Comparison of ENCODE assay signal across 6 cellular contexts in the genomic region with DNA sequence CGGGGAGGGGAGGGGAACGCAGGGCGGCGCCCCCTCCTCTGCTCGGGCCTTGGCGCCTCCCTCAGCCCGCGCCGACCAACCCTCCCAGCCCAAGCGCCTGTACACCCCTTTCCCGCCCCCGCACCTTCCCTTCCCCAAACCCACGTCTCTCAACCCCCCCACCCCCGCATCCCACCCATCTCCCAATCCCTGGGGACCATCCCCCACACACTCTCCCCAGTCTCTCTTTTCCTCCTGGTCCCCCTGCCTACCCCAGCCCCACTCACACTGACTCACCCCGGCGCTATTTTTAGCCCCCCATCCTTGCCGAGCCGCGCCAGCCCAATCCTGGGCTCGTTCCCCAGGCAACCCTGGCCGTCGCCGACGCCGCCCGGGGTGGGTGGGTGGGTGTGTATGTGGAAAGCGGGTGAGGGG. TPM values are rescaled to one million over a fixed set of nuclear protein-coding genes. Genes with fewer than 3 reads are reported as not detected.
DNase-seq lines count a peak whose midpoint lies in the region; FAIRE-seq and TF ChIP-seq lines count a peak whose summit lies in the region.

No MANE protein-coding gene starts in this region.

- no peak overlapping the region for H4K5ac ChIP-seq in H1 (ENCODE audit: insufficient read length, low read depth, low read length)

- peak overlapping the region; percentile 81 to 96 for H3K4me2 ChIP-seq in H1 (ENCODE audit: insufficient read depth in 1 of 2, low read depth in 2 of 2, low read length in 2 of 2)

- no peak overlapping the region for H4K91ac ChIP-seq in H1 (replicated peaks; ENCODE audit: insufficient read length, low read length)

- peak overlapping the region; percentile 56 to 81 (median 74) for H3K4me3 ChIP-seq in H1 (ENCODE audit: extremely low read depth in 1 of 4, insufficient read depth in 2 of 4, low read depth in 3 of 4, low read length in 4 of 4)

- H2BK15ac ChIP-seq in H1 (ENCODE audit: low read length): no peak overlapping the region

- H3K27ac ChIP-seq in H1 (ENCODE audit: low read depth, low read length): no peak overlapping the region

- no peak for TF ChIP-seq CTCF in H1 (IDR thresholded peaks at IDR 0.05; ENCODE audit: control extremely low read depth in 1 of 3, insufficient read depth in 1 of 3, low read depth in 1 of 3, low read length in 3 of 3)
- TF ChIP-seq CTCF in progenitor cell of endocrine pancreas (IDR thresholded peaks at IDR 0.05; ENCODE audit: unreplicated experiment): no peak

- H4K20me1 ChIP-seq in H1 (replicated peaks in 1 of 2; ENCODE audit: control insufficient read depth in 1 of 2, insufficient read depth in 2 of 2, low read length in 2 of 2): peaks cover 3 to 10% of the 10 kb centered on the region in 2 experiments

- no peak for TF ChIP-seq POLR2A in H1 (IDR thresholded peaks at IDR 0.05; ENCODE audit: control extremely low read depth in 1 of 2, low read depth in 2 of 2, low read length in 2 of 2)

- H3K23me2 ChIP-seq in H1 (ENCODE audit: low read depth, low read length): peaks cover 30% of the 10 kb centered on the region

- WGBS in H1 (ENCODE audit: extremely low coverage in 1 of 2, insufficient coverage in 1 of 2, insufficient read length in 1 of 2, insufficient replicate concordance in 2 of 2, low coverage in 1 of 2, low lambda C conversion rate in 2 of 2, missing lambda C conversion rate in 1 of 2), 2 experiments: 0% methylated on average over 13 of the region's 27 CpGs; no CpG with 5 or more reads in 1 of the 2 experiments

- CTCF ChIA-PET in H1 (lab: Charles Lee; ENCODE audit: partially characterized antibody): interaction anchor here (0.9 to 7.4 kb wide), 8 partner anchors 10 to 100 kb away, joined by 3 to 260 read pairs (median 30); a partner anchor contains a TSS

- no peak overlapping the region for H3K18ac ChIP-seq in H1 (ENCODE audit: extremely low read depth, low read length)

- H3K4me1 Mint-ChIP-seq in progenitor cell of endocrine pancreas (ENCODE audit: low read depth): peaks cover 33% of the 10 kb centered on the region

- H3K9ac ChIP-seq in H1 (replicated peaks in 1 of 4; ENCODE audit: extremely low read depth in 1 of 4, low read depth in 3 of 4, low read length in 3 of 4): no peak overlapping the region

- H2AK5ac ChIP-seq in H1 (ENCODE audit: low read depth, low read length): no peak overlapping the region

- H3K4me1 ChIP-seq in H1 (replicated peaks in 1 of 4; ENCODE audit: control insufficient read depth in 3 of 4, insufficient read depth in 4 of 4, low read length in 3 of 4): peaks cover 9 to 46% (median 27%) of the 10 kb centered on the region in 4 experiments

- H3K27ac Mint-ChIP-seq in progenitor cell of endocrine pancreas: no peak overlapping the region

- H2BK5ac ChIP-seq in H1 (ENCODE audit: low read depth, low read length): peak overlapping the region; percentile 89; the same call in 1 of the 2 replicates

- no peaks in the 10 kb centered on the region for H3K9me3 ChIP-seq in H1 (ENCODE audit: insufficient read depth in 2 of 2, low read depth in 1 of 2, low read length in 1 of 2)

- no peaks in the 10 kb centered on the region for H3K9me3 Mint-ChIP-seq in progenitor cell of endocrine pancreas (ENCODE audit: low read depth)

- DNase-seq in activated gamma-delta T cell (lab: John Stamatoyannopoulos, UW): peak; percentile 38
- no peak for DNase-seq in activated gamma-delta T cell treated with Interleukin-2 at 50 U/mL for 16 hours
- DNase-seq in H1 (ENCODE audit: low read depth in 1 of 2, low spot score in 2 of 2): no peak
- DNase-seq in putamen (ENCODE audit: low spot score): peak; percentile 80
- no peak for DNase-seq in progenitor cell of endocrine pancreas (ENCODE audit: low spot score, unreplicated experiment)
- DNase-seq in RCC 7860 (ENCODE audit: low spot score): no peak

- no peak overlapping the region for H3K4me3 Mint-ChIP-seq in progenitor cell of endocrine pancreas (ENCODE audit: low read depth)

- H2BK120ac ChIP-seq in H1 (replicated peaks; ENCODE audit: low read depth, low read length): no peak overlapping the region

- no peak overlapping the region for H3K23ac ChIP-seq in H1 (ENCODE audit: insufficient read length)

- H2AFZ ChIP-seq in H1 (ENCODE audit: low read length): no peak overlapping the region

- no peak overlapping the region for H3K4ac ChIP-seq in H1 (replicated peaks; ENCODE audit: insufficient read length, low read depth, low read length)

- H3K27me3 Mint-ChIP-seq in progenitor cell of endocrine pancreas: no peaks in the 10 kb centered on the region

- H3K56ac ChIP-seq in H1 (replicated peaks; ENCODE audit: insufficient read length, low read depth, low read length): no peak overlapping the region

- no peaks in the 10 kb centered on the region for H3K36me3 ChIP-seq in H1 (ENCODE audit: control insufficient read depth in 2 of 4, insufficient read depth in 4 of 4, low read length in 3 of 4)

- peaks cover 17% of the 10 kb centered on the region for H3K79me1 ChIP-seq in H1 (ENCODE audit: low read depth, low read length)

- no peak overlapping the region; the same call in 1 of the 2 replicates for H4K8ac ChIP-seq in H1 (ENCODE audit: extremely low read depth, insufficient read depth, low read length)

- no peak overlapping the region for H2BK20ac ChIP-seq in H1 (ENCODE audit: low read length)

- FAIRE-seq in H1 (lab: Jason Lieb, UNC): no peak
- FAIRE-seq in RCC 7860 (lab: Jason Lieb, UNC): no peak

- TF ChIP-seq RAD21 in H1 (IDR thresholded peaks at IDR 0.05 in 1 of 2, conservative IDR thresholded peaks at IDR 0.05 in 1 of 2; ENCODE audit: low read depth in 2 of 2, low read length in 2 of 2): no peak

- TF ChIP-seq EP300 in H1 (IDR thresholded peaks at IDR 0.05; ENCODE audit: borderline replicate concordance in 1 of 2, low read depth in 2 of 2, low read length in 2 of 2): no peak

- H2BK12ac ChIP-seq in H1 (ENCODE audit: low read depth, low read length): peak overlapping the region; percentile 27; the same call in 1 of the 2 replicates

- no peaks in the 10 kb centered on the region for H3K27me3 ChIP-seq in H1 (replicated peaks in 1 of 4; ENCODE audit: control insufficient read depth in 3 of 4, extremely low read depth in 1 of 4, insufficient read depth in 3 of 4, low read length in 3 of 4)

- POLR2A ChIA-PET in H1 (lab: Charles Lee; ENCODE audit: partially characterized antibody): interaction anchor here (1.3 to 6.5 kb wide), 10 partner anchors 8 to 204 kb away, joined by 3 to 68 read pairs (median 10); a partner anchor contains a TSS

- H3K14ac ChIP-seq in H1 (ENCODE audit: insufficient read length): no peak overlapping the region

- peaks cover 3% of the 10 kb centered on the region for H3K36me3 Mint-ChIP-seq in progenitor cell of endocrine pancreas (ENCODE audit: insufficient read depth)

- peaks cover 0 to 17% of the 10 kb centered on the region in 2 experiments; a peak in 2 of 4 replicates for H3K79me2 ChIP-seq in H1 (ENCODE audit: control insufficient read depth in 1 of 2, insufficient read depth in 2 of 2, low read length in 2 of 2)

RNA-seq across cellular contexts. Expression of a gene that starts 11.7 kb away (rescaled TPM):
- 43.6 and 48.4 TPM in 2 replicates for total RNA-seq in H1 (2021; fragmentation: NEBNext Ultra II Directional; extraction: Animal tissue kit (Norgen Biotek cat#: 25700))
- polyA plus RNA-seq in H1 (2011; rRNA removed): 13.2 and 23.1 TPM in 2 replicates
- polyA plus RNA-seq in H1 (2011; cell fraction: cytosol; rRNA removed): 12.9 TPM
- polyA plus RNA-seq in H1 (2011; cell fraction: nucleus; rRNA removed): 85.4 TPM
- 26.5 to 45.2 TPM (median 39.7 TPM) in 4 replicates for polyA plus RNA-seq in H1 (2012, experiment 1 of 2)
- 24.2 TPM for polyA plus RNA-seq in H1 (2012, experiment 2 of 2)
- polyA plus RNA-seq in H1 (2013, experiment 1 of 2): 28.3 TPM
- polyA plus RNA-seq in H1 (2013, experiment 2 of 2): 27.0 TPM
- polyA minus RNA-seq in H1 (2011; rRNA and poly(A)+ RNA removed): 3.7 and 5.1 TPM in 2 replicates
- 18.2 TPM for polyA minus RNA-seq in H1 (2011; cell fraction: cytosol; rRNA and poly(A)+ RNA removed)
- polyA minus RNA-seq in H1 (2011; cell fraction: nucleus; rRNA and poly(A)+ RNA removed): 17.1 TPM
- total RNA-seq in progenitor cell of endocrine pancreas: 86.0 and 87.2 TPM in 2 replicates

RNA-seq across cellular contexts. Expression of a gene that starts 21.2 kb away (rescaled TPM):
- total RNA-seq in H1 (2021; fragmentation: NEBNext Ultra II Directional; extraction: Animal tissue kit (Norgen Biotek cat#: 25700)): 6.7 and 7.2 TPM in 2 replicates
- polyA plus RNA-seq in H1 (2011; rRNA removed): 7.5 and 8.9 TPM in 2 replicates
- 5.1 TPM for polyA plus RNA-seq in H1 (2011; cell fraction: cytosol; rRNA removed)
- polyA plus RNA-seq in H1 (2011; cell fraction: nucleus; rRNA removed): 5.0 TPM
- 4.3 to 7.1 TPM (median 6.5 TPM) in 4 replicates for polyA plus RNA-seq in H1 (2012, experiment 1 of 2)
- 8.1 TPM for polyA plus RNA-seq in H1 (2012, experiment 2 of 2)
- polyA plus RNA-seq in H1 (2013, experiment 1 of 2): 4.9 TPM
- polyA plus RNA-seq in H1 (2013, experiment 2 of 2): 4.5 TPM
- polyA minus RNA-seq in H1 (2011; rRNA and poly(A)+ RNA removed): 1.9 and 2.0 TPM in 2 replicates
- 4.7 TPM for polyA minus RNA-seq in H1 (2011; cell fraction: cytosol; rRNA and poly(A)+ RNA removed)
- 2.0 TPM for polyA minus RNA-seq in H1 (2011; cell fraction: nucleus; rRNA and poly(A)+ RNA removed)
- 3.2 and 3.4 TPM in 2 replicates for total RNA-seq in progenitor cell of endocrine pancreas

RNA-seq across cellular contexts. Expression of a gene that starts 21.7 kb away (rescaled TPM):
- 124 and 132 TPM in 2 replicates for total RNA-seq in H1 (2021; fragmentation: NEBNext Ultra II Directional; extraction: Animal tissue kit (Norgen Biotek cat#: 25700))
- polyA plus RNA-seq in H1 (2011; rRNA removed): 248 and 294 TPM in 2 replicates
- polyA plus RNA-seq in H1 (2011; cell fraction: cytosol; rRNA removed): 171 TPM
- 201 TPM for polyA plus RNA-seq in H1 (2011; cell fraction: nucleus; rRNA removed)
- 95.5 to 156 TPM (median 148 TPM) in 4 replicates for polyA plus RNA-seq in H1 (2012, experiment 1 of 2)
- 202 TPM for polyA plus RNA-seq in H1 (2012, experiment 2 of 2)
- 109 TPM for polyA plus RNA-seq in H1 (2013, experiment 1 of 2)
- polyA plus RNA-seq in H1 (2013, experiment 2 of 2): 108 TPM
- 61.2 and 78.8 TPM in 2 replicates for polyA minus RNA-seq in H1 (2011; rRNA and poly(A)+ RNA removed)
- 60.3 TPM for polyA minus RNA-seq in H1 (2011; cell fraction: cytosol; rRNA and poly(A)+ RNA removed)
- 52.6 TPM for polyA minus RNA-seq in H1 (2011; cell fraction: nucleus; rRNA and poly(A)+ RNA removed)
- 144 and 157 TPM in 2 replicates for total RNA-seq in progenitor cell of endocrine pancreas

RNA-seq across cellular contexts. Expression of a gene that starts 25.8 kb away (rescaled TPM):
- total RNA-seq in H1 (2021; fragmentation: NEBNext Ultra II Directional; extraction: Animal tissue kit (Norgen Biotek cat#: 25700)): 62.7 and 73.9 TPM in 2 replicates
- 43.7 and 67.6 TPM in 2 replicates for polyA plus RNA-seq in H1 (2011; rRNA removed)
- polyA plus RNA-seq in H1 (2011; cell fraction: cytosol; rRNA removed): 45.9 TPM
- 144 TPM for polyA plus RNA-seq in H1 (2011; cell fraction: nucleus; rRNA removed)
- polyA plus RNA-seq in H1 (2012, experiment 1 of 2): 39.2 to 53.3 TPM (median 50.3 TPM) in 4 replicates
- polyA plus RNA-seq in H1 (2012, experiment 2 of 2): 34.9 TPM
- polyA plus RNA-seq in H1 (2013, experiment 1 of 2): 40.5 TPM
- polyA plus RNA-seq in H1 (2013, experiment 2 of 2): 40.3 TPM
- 20.2 and 23.3 TPM in 2 replicates for polyA minus RNA-seq in H1 (2011; rRNA and poly(A)+ RNA removed)
- polyA minus RNA-seq in H1 (2011; cell fraction: cytosol; rRNA and poly(A)+ RNA removed): 39.0 TPM
- 34.2 TPM for polyA minus RNA-seq in H1 (2011; cell fraction: nucleus; rRNA and poly(A)+ RNA removed)
- 106 and 111 TPM in 2 replicates for total RNA-seq in progenitor cell of endocrine pancreas

RNA-seq across cellular contexts. Expression of a gene that starts 32.3 kb away (rescaled TPM):
- total RNA-seq in H1 (2021; fragmentation: NEBNext Ultra II Directional; extraction: Animal tissue kit (Norgen Biotek cat#: 25700)): 4.7 and 5.0 TPM in 2 replicates
- 2.3 and 4.5 TPM in 2 replicates for polyA plus RNA-seq in H1 (2011; rRNA removed)
- 2.1 TPM for polyA plus RNA-seq in H1 (2011; cell fraction: cytosol; rRNA removed)
- polyA plus RNA-seq in H1 (2011; cell fraction: nucleus; rRNA removed): 19.4 TPM
- polyA plus RNA-seq in H1 (2012, experiment 1 of 2): 7.2 to 10.4 TPM (median 8.4 TPM) in 4 replicates
- polyA plus RNA-seq in H1 (2012, experiment 2 of 2): 6.6 TPM
- polyA plus RNA-seq in H1 (2013, experiment 1 of 2): 6.3 TPM
- polyA plus RNA-seq in H1 (2013, experiment 2 of 2): 5.4 TPM
- polyA minus RNA-seq in H1 (2011; rRNA and poly(A)+ RNA removed): 7.5 and 11.1 TPM in 2 replicates
- 3.3 TPM for polyA minus RNA-seq in H1 (2011; cell fraction: cytosol; rRNA and poly(A)+ RNA removed)
- 8.0 TPM for polyA minus RNA-seq in H1 (2011; cell fraction: nucleus; rRNA and poly(A)+ RNA removed)
- total RNA-seq in progenitor cell of endocrine pancreas: 1.9 and 2.0 TPM in 2 replicates

Comparison
In these comparisons a context has a peak if more than half of its experiments do, and no peak if none do; other contexts are left out.
1. DNase-seq: peak in activated gamma-delta T cell (single experiment) and putamen (single experiment); none in activated gamma-delta T cell treated with Interleukin-2 at 50 U/mL for 16 hours (single experiment), H1 (0 of 2), progenitor cell of endocrine pancreas (single experiment) and RCC 7860 (single experiment).